ENCODE assay signal across 11 cellular contexts in genomic region chr1:117003253-117003875, GRCh38. TPM values are rescaled to one million over a fixed set of nuclear protein-coding genes. Genes with fewer than 3 reads are reported as not detected.
DNase-seq lines count a peak whose midpoint lies in the region; ATAC-seq and TF ChIP-seq lines count a peak whose summit lies in the region.
"Had no signal": no experiment of that assay in that cellular context is flagged by ENCODE, and none has a peak within 500 bp of the region (broad histone marks: within the 10 kb centered on the region; RNA-seq: fewer than 3 reads in every experiment).

No MANE protein-coding gene starts in this region.

- no peaks in the 10 kb centered on the region for H3K9me3 Mint-ChIP-seq in WTC11

- no peak overlapping the region for H3K9ac ChIP-seq in IMR-90 (ENCODE audit: low read depth, low read length)

- no peak overlapping the region for H2AFZ ChIP-seq in IMR-90 (replicated peaks; ENCODE audit: low read length, poor library complexity)

- BruUV-seq in IMR-90 (replicated peaks; lab: Mats Ljungman, UMichigan) = no TSS peak

- CTCF ChIA-PET in IMR-90 (lab: Yijun Ruan, JAX) (no interaction called here), WTC11 (lab: Charles Lee) (interaction anchor here (0.5 to 0.6 kb wide), 2 partner anchors 36 to 447 kb away, joined by 3 to 6 read pairs; no protein-coding TSS in a partner anchor)

- no peak overlapping the region for H2BK5ac ChIP-seq in IMR-90 (ENCODE audit: low read depth, low read length, poor library complexity, severe bottlenecking)

- H3K4me3 ChIP-seq in IMR-90 (ENCODE audit: insufficient read depth, low read depth, low read length) = no peak overlapping the region
- peak overlapping the region in 1 of 2 experiments; percentile 4 for H3K4me3 ChIP-seq in neutrophil (ENCODE audit: low read depth in 1 of 2, low read length in 1 of 2)
- no peak overlapping the region for H3K4me3 ChIP-seq in MG63

- no peak for ATAC-seq in IMR-90 (ENCODE audit: low read depth)
- ATAC-seq in WTC11 = peak; percentile 78
- ATAC-seq in HG02973 (IDR thresholded peaks at IDR 0.05; ENCODE audit: unreplicated experiment) = no peak

- H3K23ac ChIP-seq in IMR-90 (ENCODE audit: low read depth, low read length) = no peak overlapping the region

- H4K8ac ChIP-seq in IMR-90 (ENCODE audit: low read depth in 2 of 2, low read length in 2 of 2) = no peak overlapping the region

- H3K27me3 Mint-ChIP-seq in WTC11 (ENCODE audit: low read depth) = no peaks in the 10 kb centered on the region

- H3K9me3 ChIP-seq in IMR-90 (ENCODE audit: control insufficient read depth, insufficient read depth, low read length) (no peaks in the 10 kb centered on the region), neutrophil (no peaks in the 10 kb centered on the region), MG63 (no peaks in the 10 kb centered on the region)

- no peak overlapping the region for H4K5ac ChIP-seq in IMR-90 (ENCODE audit: low read depth, low read length)

- in situ Hi-C loops in IMR-90 (cut with MboI; ENCODE audit: low sequenced_read_pairs) = no loop called here

- H3K9me1 ChIP-seq in IMR-90 (ENCODE audit: insufficient read depth, low read length) = no peaks in the 10 kb centered on the region

- no peak overlapping the region for H3K18ac ChIP-seq in IMR-90 (ENCODE audit: low read depth, low read length)

- no peaks in the 10 kb centered on the region for H3K36me3 Mint-ChIP-seq in WTC11
- H3K36me3 Mint-ChIP-seq: mesothelial cell of epicardium had no signal

- no peak overlapping the region for H3K14ac ChIP-seq in IMR-90 (replicated peaks; ENCODE audit: low read depth, low read length)

- WGBS in IMR-90 (ENCODE audit: extremely low coverage in 2 of 2, insufficient read length in 1 of 2), 2 experiments = no CpG with 5 or more reads among the region's 2 CpGs

- dilution Hi-C loops in IMR-90 (cut with HindIII; ENCODE audit: low sequenced_read_pairs, unreplicated experiment) = no loop called here

- no peak overlapping the region for H2BK15ac ChIP-seq in IMR-90 (ENCODE audit: low read depth, low read length)

- no peak overlapping the region for H4K91ac ChIP-seq in IMR-90 (ENCODE audit: insufficient read depth, low read depth, low read length)

- H3K36me3 ChIP-seq in IMR-90 (ENCODE audit: control insufficient read depth, insufficient read depth, low read length) (no peaks in the 10 kb centered on the region), neutrophil (no peaks in the 10 kb centered on the region), MG63 (no peaks in the 10 kb centered on the region)

- no peaks in the 10 kb centered on the region for H3K79me1 ChIP-seq in IMR-90 (ENCODE audit: low read depth in 1 of 2, low read length in 2 of 2)

- peaks cover 42% of the 10 kb centered on the region for H3K4me1 Mint-ChIP-seq in WTC11

- peak; percentile 47 for DNase-seq in NK-92 treated with Interleukin-12 subunit alpha and Interleukin-12 subunit beta, amount 100 ng/mL, for 24 hours (lab: John Stamatoyannopoulos, UW)
- DNase-seq in NK-92 (lab: John Stamatoyannopoulos, UW; ENCODE audit: unreplicated experiment) (no peak), IMR-90 (no peak), WTC11 (ENCODE audit: low spot score) (no peak), NCI-H2081 (lab: John Stamatoyannopoulos, UW) (no peak), MG63 (no peak)
- DNase-seq: NCI-H2171 had no signal

- H3K4me2 ChIP-seq in IMR-90 (ENCODE audit: low read depth, low read length) = no peak overlapping the region

- POLR2A ChIA-PET in IMR-90 (lab: Charles Lee; ENCODE audit: unreplicated experiment) (no interaction called here), WTC11 (lab: Charles Lee) (no interaction called here)

- H3K56ac ChIP-seq in IMR-90 (ENCODE audit: extremely low read depth, insufficient read depth, low read length) = no peak overlapping the region

- no peak overlapping the region for H3K4ac ChIP-seq in IMR-90 (ENCODE audit: low read depth, low read length)

- H3K4me1 ChIP-seq in IMR-90 (ENCODE audit: control insufficient read depth, insufficient read depth, low read length) = no peaks in the 10 kb centered on the region
- H3K4me1 ChIP-seq in neutrophil (ENCODE audit: control insufficient read depth in 1 of 2, insufficient read depth in 1 of 2, low read depth in 1 of 2, low read length in 1 of 2) = peaks cover 79 to 87% of the 10 kb centered on the region in 2 experiments

- intact Hi-C loops in IMR-90 (cut with micrococcal nuclease) = no loop called here

- H3K27ac Mint-ChIP-seq in WTC11 = peak overlapping the region; percentile 22
- H3K27ac Mint-ChIP-seq: mesothelial cell of epicardium had no signal

- TF ChIP-seq CTCF in IMR-90 (conservative IDR thresholded peaks at IDR 0.05; ENCODE audit: low read depth, low read length) (no peak), WTC11 (IDR thresholded peaks at IDR 0.05) (no peak), neutrophil (IDR thresholded peaks at IDR 0.05) (no peak)

- H2AK5ac ChIP-seq in IMR-90 (ENCODE audit: low read depth, low read length) = no peak overlapping the region

- no peak overlapping the region for H3K27ac ChIP-seq in IMR-90 (ENCODE audit: insufficient read depth, low read length)
- peak overlapping the region; percentile 82 for H3K27ac ChIP-seq in neutrophil

- 0 out of 2 replicates have a peak, but pooled peaks cover 2% of the 10 kb centered on the region for H3K27me3 ChIP-seq in IMR-90 (ENCODE audit: control insufficient read depth, insufficient read depth, low read length)
- no peaks in the 10 kb centered on the region for H3K27me3 ChIP-seq in neutrophil
- H3K27me3 ChIP-seq in MG63 = no peaks in the 10 kb centered on the region

- no peaks in the 10 kb centered on the region for H4K20me1 ChIP-seq in IMR-90 (ENCODE audit: insufficient read depth, low read length)

- H2BK120ac ChIP-seq in IMR-90 (ENCODE audit: low read depth, low read length) = no peak overlapping the region

- no peak overlapping the region for H2BK20ac ChIP-seq in IMR-90 (ENCODE audit: low read depth, low read length)

- TF ChIP-seq RAD21 in IMR-90 (IDR thresholded peaks at IDR 0.05; ENCODE audit: low read length) = no peak

- H2AK9ac ChIP-seq in IMR-90 (replicated peaks; ENCODE audit: low read depth, low read length, poor library complexity) = no peak overlapping the region

- no peak for TF ChIP-seq POLR2A in IMR-90 (IDR thresholded peaks at IDR 0.05; ENCODE audit: low read depth, low read length)

- H3K4me3 Mint-ChIP-seq in WTC11 = no peak overlapping the region
- H3K4me3 Mint-ChIP-seq: mesothelial cell of epicardium had no signal

TF ChIP-seq in IMR-90, 13 proteins besides CTCF, POLR2A, EP300 and RAD21:
- peak; percentile 41; the same call in 1 of the 2 replicates for TF ChIP-seq CEBPB (IDR thresholded peaks at IDR 0.05; ENCODE audit: low read depth, low read length)
- TF ChIP-seq MAZ (IDR thresholded peaks at IDR 0.05; ENCODE audit: borderline replicate concordance, low read depth, low read length) = no peak

TF ChIP-seq in WTC11, 78 proteins besides CTCF, POLR2A, EP300 and RAD21 (continues in another document):
- TF ChIP-seq HMGA2 (CRISPR knock-in tag; IDR thresholded peaks at IDR 0.05) = no peak
- no peak for TF ChIP-seq GABPB1 (CRISPR knock-in tag; IDR thresholded peaks at IDR 0.05)
- TF ChIP-seq ZNF138 (CRISPR knock-in tag; conservative IDR thresholded peaks at IDR 0.05) = no peak
- TF ChIP-seq CREB1 (CRISPR knock-in tag; IDR thresholded peaks at IDR 0.05) = no peak
- TF ChIP-seq ETV6 (CRISPR knock-in tag; IDR thresholded peaks at IDR 0.05) = no peak
- no peak for TF ChIP-seq ZNF396 (CRISPR knock-in tag; IDR thresholded peaks at IDR 0.05; ENCODE audit: borderline replicate concordance)
- no peak for TF ChIP-seq ATF6 (CRISPR knock-in tag; IDR thresholded peaks at IDR 0.05)

RNA-seq across cellular contexts. Expression of gene CD101, which starts 1.8 kb away (rescaled TPM):
- total RNA-seq in IMR-90 (2012; rRNA removed) (not detected in 2 replicates), WTC11 (2021) (1.3 to 1.6 TPM (median 1.4 TPM) in 3 replicates)
- not detected in 2 replicates for polyA plus RNA-seq in IMR-90 (2012; rRNA removed)
- polyA plus RNA-seq in IMR-90 (2012; cell fraction: cytosol; rRNA removed) = not detected in 2 replicates
- polyA plus RNA-seq in IMR-90 (2012; cell fraction: nucleus; rRNA removed; ENCODE audit: low replicate concordance) = not detected in 2 replicates
- total RNA-seq in MG63 (2014; rRNA removed; shearing (Covaris generic); ENCODE audit: low replicate concordance) = 0.35 and 0.63 TPM in 2 replicates
- total RNA-seq: SK-MEL-5 had no signal

RNA-seq across cellular contexts. Expression of gene TTF2, which starts 56.8 kb away (rescaled TPM):
- total RNA-seq in IMR-90 (2012; rRNA removed) = 12.5 and 14.7 TPM in 2 replicates
- polyA plus RNA-seq in IMR-90 (2012; rRNA removed) = 9.6 and 11.5 TPM in 2 replicates
- 5.1 and 9.9 TPM in 2 replicates for polyA plus RNA-seq in IMR-90 (2012; cell fraction: cytosol; rRNA removed)
- polyA plus RNA-seq in IMR-90 (2012; cell fraction: nucleus; rRNA removed; ENCODE audit: low replicate concordance) = 9.3 and 14.6 TPM in 2 replicates
- 78.9 to 88.8 TPM (median 79.1 TPM) in 3 replicates for total RNA-seq in WTC11 (2021)
- total RNA-seq in MG63 (2014; rRNA removed; shearing (Covaris generic); ENCODE audit: low replicate concordance) = 21.1 and 26.5 TPM in 2 replicates
